ENCODE assay signal across 23 cellular contexts in genomic region chr5:89336111-89336510, GRCh38.
A peak's percentile ranks its signal among the peaks of the same experiment; 100 is the strongest.
DNase-seq lines count a peak whose midpoint lies in the region; FAIRE-seq and TF ChIP-seq lines count a peak whose summit lies in the region.
"Had no signal": no experiment of that assay in that cellular context is flagged by ENCODE, and none has a peak within 500 bp of the region (broad histone marks: within the 10 kb centered on the region; RNA-seq: fewer than 3 reads in every experiment).

No MANE protein-coding gene starts in this region.

- no peak overlapping the region for H3K4me3 Mint-ChIP-seq in neural progenitor cell
- H3K4me3 Mint-ChIP-seq: B cell; CD4-positive, alpha-beta T cell; CD8-positive, alpha-beta T cell had no signal

- no peaks in the 10 kb centered on the region for H3K4me1 Mint-ChIP-seq in neural progenitor cell

- H3K4me2 ChIP-seq in mammary epithelial cell (ENCODE audit: insufficient read depth, low read depth, low read length): no peak overlapping the region
- no peak overlapping the region for H3K4me2 ChIP-seq in neural progenitor cell
- H3K4me2 ChIP-seq: A549; BLaER1 treated with 17β-estradiol and CSF1 and Interleukin-3, amounts not matched to agents 10 nM and 100 nM had no signal

- TF ChIP-seq POLR2A in breast epithelium (IDR thresholded peaks at IDR 0.05): no peak
- no peak for TF ChIP-seq POLR2A in spleen (IDR thresholded peaks at IDR 0.05)

- CTCF ChIA-PET in mammary epithelial cell (lab: Charles Lee; ENCODE audit: low non-redundant PET): no interaction called here

- peak overlapping the region; percentile 0 for H2AFZ ChIP-seq in mammary epithelial cell (ENCODE audit: low read depth, low read length)
- H2AFZ ChIP-seq in neural progenitor cell (replicated peaks): no peak overlapping the region

- dilution Hi-C loops in mammary epithelial cell (cut with HindIII; ENCODE audit: low sequenced_read_pairs): no loop called here

- no peak overlapping the region for H3K27ac Mint-ChIP-seq in neural progenitor cell
- H3K27ac Mint-ChIP-seq: B cell; CD4-positive, alpha-beta T cell; CD8-positive, alpha-beta T cell had no signal

- no peaks in the 10 kb centered on the region for H3K79me2 ChIP-seq in mammary epithelial cell (ENCODE audit: insufficient read depth, low read length)
- no peaks in the 10 kb centered on the region for H3K79me2 ChIP-seq in neural progenitor cell (ENCODE audit: low read depth)

- intact Hi-C loops in mammary epithelial cell (cut with micrococcal nuclease) (no loop called here), breast epithelium (cut with DNase I; ENCODE audit: low total_unique reads) (no loop called here), spleen (cut with DNase I; ENCODE audit: low total_unique reads) (no loop called here)

- 100% methylated on average over 2 of the region's 2 CpGs for WGBS in mammary epithelial cell (ENCODE audit: low coverage, missing lambda C conversion rate)
- WGBS in spleen, 5 donors: 92 to 99% (median 94%) methylated on average over 2 of the region's 2 CpGs

- in situ Hi-C loops in mammary epithelial cell (cut with MboI; ENCODE audit: low sequenced_read_pairs in 2 of 2): no loop called here

- H3K4me1 ChIP-seq in mammary epithelial cell (ENCODE audit: insufficient read depth, low read length) (peaks cover 26% of the 10 kb centered on the region), breast epithelium (no peaks in the 10 kb centered on the region), spleen (no peaks in the 10 kb centered on the region), neural progenitor cell (no peaks in the 10 kb centered on the region)
- H3K4me1 ChIP-seq: A549, Caco-2 had no signal

- H4K20me1 ChIP-seq in mammary epithelial cell (ENCODE audit: insufficient read depth, low read length): no peaks in the 10 kb centered on the region
- no peaks in the 10 kb centered on the region for H4K20me1 ChIP-seq in neural progenitor cell (ENCODE audit: low read depth)
- H4K20me1 ChIP-seq: BLaER1 treated with 17β-estradiol and CSF1 and Interleukin-3, amounts not matched to agents 10 nM and 100 nM had no signal

- no peak for DNase-seq in mammary epithelial cell
- no peak for DNase-seq in breast epithelium (ENCODE audit: low spot score in 2 of 2)
- DNase-seq in bronchial epithelial cell (ENCODE audit: low read depth): peak; percentile 79
- no peak for DNase-seq in epithelial cell of prostate (ENCODE audit: low read depth, low spot score)
- no peak for DNase-seq in spleen
- DNase-seq in GM10266 (ENCODE audit: extremely low spot score): no peak
- no peak for DNase-seq in neural progenitor cell (ENCODE audit: low spot score)
- DNase-seq: AML-193; Caco-2; Calu3; CD4-positive, alpha-beta T cell; CD8-positive, alpha-beta T cell; DMS79 treated with DMSO at 0.1 percent for 48 hours; GF-D8 had no signal

- H3K36me3 ChIP-seq in mammary epithelial cell (ENCODE audit: insufficient read depth, low read length) (no peaks in the 10 kb centered on the region), breast epithelium (no peaks in the 10 kb centered on the region), bronchial epithelial cell (ENCODE audit: control insufficient read depth, insufficient read depth, low read length) (no peaks in the 10 kb centered on the region), spleen (no peaks in the 10 kb centered on the region), neural progenitor cell (no peaks in the 10 kb centered on the region)
- H3K36me3 ChIP-seq: BLaER1 treated with 17β-estradiol and CSF1 and Interleukin-3, amounts not matched to agents 10 nM and 100 nM had no signal

- FAIRE-seq in bronchial epithelial cell (lab: Jason Lieb, UNC): no peak
- FAIRE-seq: A549, D721Med, G401.6, GM12878, GM18507 had no signal

- H3K9ac ChIP-seq in mammary epithelial cell (ENCODE audit: insufficient read depth, low read length) (no peak overlapping the region), neural progenitor cell (no peak overlapping the region)
- H3K9ac ChIP-seq: BLaER1 treated with 17β-estradiol and CSF1 and Interleukin-3, amounts not matched to agents 10 nM and 100 nM had no signal

- H3K36me3 Mint-ChIP-seq in neural progenitor cell: no peaks in the 10 kb centered on the region
- H3K36me3 Mint-ChIP-seq: CD8-positive, alpha-beta T cell had no signal

- H3K27ac ChIP-seq in mammary epithelial cell (ENCODE audit: insufficient read depth, low read depth, low read length): no peak overlapping the region
- no peak overlapping the region for H3K27ac ChIP-seq in breast epithelium
- peak overlapping the region; percentile 6 for H3K27ac ChIP-seq in epithelial cell of prostate
- no peak overlapping the region for H3K27ac ChIP-seq in spleen
- H3K27ac ChIP-seq in neural progenitor cell: no peak overlapping the region
- H3K27ac ChIP-seq: 22Rv1; A549; BLaER1 treated with 17β-estradiol and CSF1 and Interleukin-3, amounts not matched to agents 10 nM and 100 nM; C4-2B had no signal

- H3K27me3 Mint-ChIP-seq in neural progenitor cell (ENCODE audit: insufficient read depth, low read depth): no peaks in the 10 kb centered on the region
- H3K27me3 Mint-ChIP-seq: B cell; CD4-positive, alpha-beta T cell had no signal

- H3K4me3 ChIP-seq in mammary epithelial cell (replicated peaks in 1 of 3; ENCODE audit: insufficient read depth in 1 of 3, low read depth in 2 of 3, low read length in 3 of 3) (no peak overlapping the region), breast epithelium (no peak overlapping the region), bronchial epithelial cell (ENCODE audit: low read depth, low read length) (no peak overlapping the region), spleen (no peak overlapping the region), neural progenitor cell (no peak overlapping the region)
- H3K4me3 ChIP-seq: A549; BLaER1 treated with 17β-estradiol and CSF1 and Interleukin-3, amounts not matched to agents 10 nM and 100 nM; GM12878 had no signal

- H3K9me3 ChIP-seq in mammary epithelial cell (replicated peaks; ENCODE audit: insufficient read depth, low read length): no peaks in the 10 kb centered on the region
- H3K9me3 ChIP-seq in breast epithelium: no peaks in the 10 kb centered on the region
- no peaks in the 10 kb centered on the region for H3K9me3 ChIP-seq in spleen
- H3K9me3 ChIP-seq in neural progenitor cell (ENCODE audit: low read depth): no peaks in the 10 kb centered on the region
- H3K9me3 ChIP-seq: A549, Caco-2 had no signal

- H3K27me3 ChIP-seq in mammary epithelial cell (ENCODE audit: insufficient read depth, low read length): no peaks in the 10 kb centered on the region
- H3K27me3 ChIP-seq in breast epithelium: no peaks in the 10 kb centered on the region
- no peaks in the 10 kb centered on the region for H3K27me3 ChIP-seq in bronchial epithelial cell (ENCODE audit: control insufficient read depth, insufficient read depth, low read length)
- no peaks in the 10 kb centered on the region for H3K27me3 ChIP-seq in spleen (replicated peaks in 1 of 7)
- H3K27me3 ChIP-seq in neural progenitor cell: no peaks in the 10 kb centered on the region
- H3K27me3 ChIP-seq: BLaER1 treated with 17β-estradiol and CSF1 and Interleukin-3, amounts not matched to agents 10 nM and 100 nM had no signal

- H3K9me3 Mint-ChIP-seq in neural progenitor cell: no peaks in the 10 kb centered on the region
- H3K9me3 Mint-ChIP-seq: CD4-positive, alpha-beta T cell; CD8-positive, alpha-beta T cell had no signal

- no TSS peak for BruUV-seq in mammary epithelial cell (replicated peaks; lab: Mats Ljungman, UMichigan)

- TF ChIP-seq CTCF in mammary epithelial cell (conservative IDR thresholded peaks at IDR 0.05 in 1 of 2, IDR thresholded peaks at IDR 0.05 in 1 of 2; ENCODE audit: extremely low read depth in 1 of 2, insufficient read depth in 1 of 2, low read depth in 1 of 2, low read length in 2 of 2) (no peak), breast epithelium (IDR thresholded peaks at IDR 0.05) (no peak), bronchial epithelial cell (IDR thresholded peaks at IDR 0.05; ENCODE audit: insufficient read depth, low read length, severe bottlenecking) (no peak), spleen (IDR thresholded peaks at IDR 0.05 in 8 of 11, conservative IDR thresholded peaks at IDR 0.05 in 3 of 11) (no peak), GM10266 (IDR thresholded peaks at IDR 0.05; ENCODE audit: control insufficient read depth, insufficient read depth, low read depth, missing control alignments) (no peak), neural progenitor cell (IDR thresholded peaks at IDR 0.05) (no peak)

- H3F3A ChIP-seq in neural progenitor cell (ENCODE audit: low read depth): no peaks in the 10 kb centered on the region
